In genomic region chr11:114827043-114827442, GRCh38 we compare ENCODE assay signal across 15 cellular contexts.
DNase-seq lines count a peak whose midpoint lies in the region; ATAC-seq, FAIRE-seq and TF ChIP-seq lines count a peak whose summit lies in the region.
"Had no signal": no experiment of that assay in that cellular context is flagged by ENCODE, and none has a peak within 500 bp of the region (broad histone marks: within the 10 kb centered on the region; RNA-seq: fewer than 3 reads in every experiment).

No MANE protein-coding gene starts in this region.

- no peak overlapping the region for H3K4me3 Mint-ChIP-seq in activated CD4-positive, alpha-beta T cell treated with anti-CD3 and anti-CD28 coated beads, Interleukin-2, amount 10 ng/mL, durations not matched to agents 7 days and 5 days
- H3K4me3 Mint-ChIP-seq: B cell; CD8-positive, alpha-beta T cell; H9; IgD-negative memory B cell had no signal

- peaks cover 0 to 5% of the 10 kb centered on the region in 2 donors for H3K27me3 ChIP-seq in left lung
- H3K27me3 ChIP-seq: BLaER1 treated with 17β-estradiol and CSF1 and Interleukin-3, amounts not matched to agents 10 nM and 100 nM had no signal

- TF ChIP-seq CTCF in left lung (IDR thresholded peaks at IDR 0.05) = no peak

- no peaks in the 10 kb centered on the region for H3K4me1 ChIP-seq in left lung
- H3K4me1 ChIP-seq: BLaER1 treated with 17β-estradiol and CSF1 and Interleukin-3, amounts not matched to agents 10 nM and 100 nM had no signal

- H3K36me3 ChIP-seq in left lung = no peaks in the 10 kb centered on the region
- H3K36me3 ChIP-seq: BLaER1 treated with 17β-estradiol and CSF1 and Interleukin-3, amounts not matched to agents 10 nM and 100 nM had no signal

- no peaks in the 10 kb centered on the region for H3K4me1 Mint-ChIP-seq in activated CD4-positive, alpha-beta T cell treated with anti-CD3 and anti-CD28 coated beads, Interleukin-2, amount 10 ng/mL, durations not matched to agents 7 days and 5 days
- H3K4me1 Mint-ChIP-seq: B cell, IgD-negative memory B cell had no signal

- no peaks in the 10 kb centered on the region for H3K36me3 Mint-ChIP-seq in activated CD4-positive, alpha-beta T cell treated with anti-CD3 and anti-CD28 coated beads, Interleukin-2, amount 10 ng/mL, durations not matched to agents 7 days and 5 days (ENCODE audit: low read depth)
- H3K36me3 Mint-ChIP-seq: CD8-positive, alpha-beta T cell; IgD-negative memory B cell had no signal

- intact Hi-C loops in left lung (cut with DNase I) = no loop called here

- ATAC-seq in left lung = peak; percentile 84
- ATAC-seq: CD8-positive, alpha-beta T cell; HepG2 had no signal

- DNase-seq in DMS79 (lab: John Stamatoyannopoulos, UW) = peak; percentile 94
- peak; percentile 31 for DNase-seq in NCI-H187 treated with DMSO at 0.1 percent for 48 hours (lab: John Stamatoyannopoulos, UW)
- no peak for DNase-seq in left lung
- DNase-seq in urothelium cell line (ENCODE audit: low spot score) = no peak
- no peak for DNase-seq in effector CD8-positive, alpha-beta T cell (lab: John Stamatoyannopoulos, UW)
- DNase-seq in activated CD4-positive, alpha-beta T cell treated with anti-CD3 and anti-CD28 coated beads, Interleukin-2, amount 10 ng/mL, durations not matched to agents 7 days and 5 days = no peak
- DNase-seq: Calu3; CD8-positive, alpha-beta T cell; GF-D8; GOT3; H9 had no signal

- no peak overlapping the region for H3K27ac Mint-ChIP-seq in activated CD4-positive, alpha-beta T cell treated with anti-CD3 and anti-CD28 coated beads, Interleukin-2, amount 10 ng/mL, durations not matched to agents 7 days and 5 days
- H3K27ac Mint-ChIP-seq: B cell; CD8-positive, alpha-beta T cell; H9; IgD-negative memory B cell had no signal

- peaks cover 6% of the 10 kb centered on the region for H3K9me3 Mint-ChIP-seq in activated CD4-positive, alpha-beta T cell treated with anti-CD3 and anti-CD28 coated beads, Interleukin-2, amount 10 ng/mL, durations not matched to agents 7 days and 5 days

- no peak overlapping the region for H3K4me3 ChIP-seq in left lung
- H3K4me3 ChIP-seq: BLaER1 treated with 17β-estradiol and CSF1 and Interleukin-3, amounts not matched to agents 10 nM and 100 nM had no signal

- peak; percentile 32 for FAIRE-seq in urothelium cell line (lab: Jason Lieb, UNC)
- FAIRE-seq: HepG2 had no signal

- H3K27ac ChIP-seq in left lung = no peak overlapping the region
- H3K27ac ChIP-seq: BLaER1 treated with 17β-estradiol and CSF1 and Interleukin-3, amounts not matched to agents 10 nM and 100 nM had no signal

- no peaks in the 10 kb centered on the region for H3K9me3 ChIP-seq in left lung
- H3K9me3 ChIP-seq: BLaER1 treated with 17β-estradiol and CSF1 and Interleukin-3, amounts not matched to agents 10 nM and 100 nM had no signal

- CTCF ChIA-PET in activated CD4-positive, alpha-beta T cell treated with anti-CD3 and anti-CD28 coated beads, Interleukin-2, amount 10 ng/mL, durations not matched to agents 7 days and 5 days (lab: Charles Lee) = no interaction called here

- POLR2A ChIA-PET in activated CD4-positive, alpha-beta T cell treated with anti-CD3 and anti-CD28 coated beads, Interleukin-2, amount 10 ng/mL, durations not matched to agents 7 days and 5 days (lab: Charles Lee) = no interaction called here

- no peaks in the 10 kb centered on the region for H3K27me3 Mint-ChIP-seq in activated CD4-positive, alpha-beta T cell treated with anti-CD3 and anti-CD28 coated beads, Interleukin-2, amount 10 ng/mL, durations not matched to agents 7 days and 5 days
- H3K27me3 Mint-ChIP-seq: B cell had no signal

Comparison
In these comparisons a context has a peak if more than half of its experiments do, and no peak if none do; other contexts are left out.
1. DNase-seq: peak in DMS79 (single experiment) and NCI-H187 treated with DMSO at 0.1 percent for 48 hours (single experiment); none in left lung (0 of 2), urothelium cell line (single experiment), effector CD8-positive, alpha-beta T cell (single experiment) and activated CD4-positive, alpha-beta T cell treated with anti-CD3 and anti-CD28 coated beads, Interleukin-2, amount 10 ng/mL, durations not matched to agents 7 days and 5 days (single experiment).